ENCODE assay signal across 8 cellular contexts in the genomic region with DNA sequence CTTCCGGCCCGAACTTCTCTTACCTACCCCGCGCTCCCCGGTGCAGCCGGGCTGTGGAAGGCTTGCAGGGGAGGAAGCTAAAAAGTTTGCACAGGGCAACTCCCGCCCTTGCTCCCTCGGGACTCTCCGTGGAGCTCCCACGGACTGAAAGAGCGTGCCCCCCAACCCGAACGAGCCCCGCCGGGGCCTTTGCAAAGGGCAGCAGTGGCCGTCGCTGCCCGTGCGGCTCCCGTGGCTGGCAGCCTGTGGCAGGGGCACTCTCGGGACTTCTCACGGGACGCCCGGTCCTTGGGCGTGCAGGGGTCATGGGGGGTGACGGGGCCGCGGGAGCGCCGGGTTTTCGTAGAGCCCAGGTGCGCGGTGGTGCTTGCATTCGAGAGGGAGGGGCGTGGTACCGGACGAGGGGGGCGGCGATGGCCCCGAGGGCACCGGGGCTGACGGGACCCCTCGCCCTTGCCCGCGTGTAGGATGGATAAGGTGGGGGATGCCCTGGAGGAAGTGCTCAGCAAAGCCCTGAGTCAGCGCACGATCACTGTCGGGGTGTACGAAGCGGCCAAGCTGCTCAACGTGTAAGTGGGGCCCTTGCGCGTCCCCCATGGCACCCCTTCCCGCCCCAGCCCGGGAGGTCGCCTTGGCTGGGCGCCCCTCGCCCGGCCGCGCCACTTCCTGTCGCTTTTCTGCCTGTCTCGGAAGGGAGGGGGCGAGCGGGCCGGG. TPM values are rescaled to one million over a fixed set of nuclear protein-coding genes. Genes with fewer than 3 reads are reported as not detected.
DNase-seq lines count a peak whose midpoint lies in the region; ATAC-seq and TF ChIP-seq lines count a peak whose summit lies in the region.

No MANE protein-coding gene starts in this region.

- CTCF ChIA-PET in Caco-2 (lab: Charles Lee) (interaction anchor here (0.6 to 1.9 kb wide), 13 partner anchors 10 to 190 kb away, joined by 3 to 10 read pairs (median 5); no protein-coding TSS in a partner anchor), activated B cell treated with CpG ODN at 0.5 μM for 24 hours (lab: Charles Lee) (interaction anchor here (3.8 kb wide), 1 partner anchor 75 kb away, joined by 17 read pairs; no protein-coding TSS in a partner anchor)

- DNase-seq in Caco-2, result peak; percentile 40 to 55
- peak; percentile 52 for DNase-seq in activated B cell treated with CpG ODN at 0.5 μM for 24 hours
- DNase-seq in central memory CD8-positive, alpha-beta T cell (ENCODE audit: low spot score in 2 of 2), result peak; percentile 36 to 46
- DNase-seq in left lung, result peak; percentile 68 to 90
- peak; percentile 42 to 51 for DNase-seq in stimulated activated CD4-positive, alpha-beta T cell treated with anti-CD3 and anti-CD28 coated beads, Interleukin-4, amount 100 ng/mL, for 48 hours (ENCODE audit: low read depth in 2 of 2)
- DNase-seq in amniotic stem cell (lab: John Stamatoyannopoulos, UW), result no peak

- H3K4me3 ChIP-seq in Caco-2 (ENCODE audit: low read depth, low read length), result peak overlapping the region; percentile 89
- H3K4me3 ChIP-seq in left lung, result peak overlapping the region; percentile 86 to 98

- POLR2A ChIA-PET in Caco-2 (lab: Charles Lee), result interaction anchor here (0.6 to 2.0 kb wide), 16 partner anchors 15 to 153 kb away, joined by 3 to 23 read pairs (median 6); no protein-coding TSS in a partner anchor
- POLR2A ChIA-PET in activated B cell treated with CpG ODN at 0.5 μM for 24 hours (lab: Charles Lee), result interaction anchor here (0.7 to 3.2 kb wide), 10 partner anchors 9 to 755 kb away, joined by 3 to 20 read pairs (median 6); partner anchors contain the start of genes SERBP1 and SLC35D1

- no TSS peak for BruUV-seq in Caco-2 (replicated peaks; lab: Mats Ljungman, UMichigan)

- peaks cover 54% of the 10 kb centered on the region for H3K36me3 Mint-ChIP-seq in Caco-2 (ENCODE audit: insufficient read depth, unreplicated experiment)
- H3K36me3 Mint-ChIP-seq in IgD-negative memory B cell, result peaks cover 4% of the 10 kb centered on the region
- peaks cover 14% of the 10 kb centered on the region for H3K36me3 Mint-ChIP-seq in activated B cell treated with CpG ODN at 0.5 μM for 24 hours (ENCODE audit: low read depth)
- H3K36me3 Mint-ChIP-seq in central memory CD8-positive, alpha-beta T cell (ENCODE audit: insufficient read depth), result peaks cover 11% of the 10 kb centered on the region

- H3K9me3 ChIP-seq in Caco-2, result no peaks in the 10 kb centered on the region
- no peaks in the 10 kb centered on the region for H3K9me3 ChIP-seq in left lung

- H3K27me3 ChIP-seq in Caco-2 (replicated peaks; ENCODE audit: control insufficient read depth, insufficient read depth, low read length) (no peaks in the 10 kb centered on the region), left lung (no peaks in the 10 kb centered on the region)

- intact Hi-C loops in Caco-2 (cut with micrococcal nuclease; ENCODE audit: unreplicated experiment), result loop anchor here (1.0 to 5.0 kb wide), 7 partner anchors 15 to 150 kb away; no protein-coding TSS in a partner anchor
- intact Hi-C loops in activated B cell treated with CpG ODN at 0.5 μM for 24 hours (cut with micrococcal nuclease), result loop anchor here (1.0 to 10.0 kb wide), 11 partner anchors 8 to 1411 kb away; partner anchors contain the start of genes SERBP1 and SLC35D1
- intact Hi-C loops in left lung (cut with DNase I), result loop anchor here in 1 of 2 donors (5.0 kb wide), 1 partner anchor 72 kb away; no protein-coding TSS in a partner anchor

- peak overlapping the region; percentile 94 to 97 for H3K27ac ChIP-seq in left lung

- ATAC-seq in GM21381 (IDR thresholded peaks at IDR 0.05; ENCODE audit: unreplicated experiment), result peak; percentile 10
- ATAC-seq in activated B cell treated with CpG ODN at 0.5 μM for 24 hours (ENCODE audit: low read depth), result peak; percentile 11
- peak; percentile 29 for ATAC-seq in central memory CD8-positive, alpha-beta T cell (replicated peaks; ENCODE audit: extremely low read depth, poor library complexity, severe bottlenecking)
- peak; percentile 27 for ATAC-seq in left lung

- H3K4me3 Mint-ChIP-seq in Caco-2 (ENCODE audit: unreplicated experiment), result peak overlapping the region; percentile 82
- H3K4me3 Mint-ChIP-seq in IgD-negative memory B cell, result peak overlapping the region; percentile 97 to 99 (median 98)
- H3K4me3 Mint-ChIP-seq in activated B cell treated with CpG ODN at 0.5 μM for 24 hours, result peak overlapping the region; percentile 95
- peak overlapping the region; percentile 85 for H3K4me3 Mint-ChIP-seq in central memory CD8-positive, alpha-beta T cell

- H3K36me3 ChIP-seq in Caco-2 (ENCODE audit: control insufficient read depth, insufficient read depth, low read length) (peaks cover 1% of the 10 kb centered on the region), left lung (peaks cover 0 to 25% of the 10 kb centered on the region in 2 donors)

- H3K27me3 Mint-ChIP-seq in Caco-2 (ENCODE audit: insufficient read depth, unreplicated experiment), result no peaks in the 10 kb centered on the region
- no peaks in the 10 kb centered on the region for H3K27me3 Mint-ChIP-seq in IgD-negative memory B cell
- H3K27me3 Mint-ChIP-seq in activated B cell treated with CpG ODN at 0.5 μM for 24 hours, result no peaks in the 10 kb centered on the region
- no peaks in the 10 kb centered on the region for H3K27me3 Mint-ChIP-seq in central memory CD8-positive, alpha-beta T cell

- TF ChIP-seq CTCF in Caco-2 (IDR thresholded peaks at IDR 0.05; ENCODE audit: insufficient read depth in 1 of 2, low read depth in 1 of 2, low read length in 1 of 2, severe bottlenecking in 1 of 2, unreplicated experiment in 1 of 2) (no peak), activated B cell treated with CpG ODN at 0.5 μM for 24 hours (IDR thresholded peaks at IDR 0.05) (no peak), left lung (IDR thresholded peaks at IDR 0.05) (no peak)

- peak overlapping the region; percentile 94 for H3K27ac Mint-ChIP-seq in Caco-2 (ENCODE audit: unreplicated experiment)
- H3K27ac Mint-ChIP-seq in IgD-negative memory B cell, result peak overlapping the region in 2 of 3 donors; percentile 87 to 97
- peak overlapping the region; percentile 81 for H3K27ac Mint-ChIP-seq in activated B cell treated with CpG ODN at 0.5 μM for 24 hours
- peak overlapping the region; percentile 94 for H3K27ac Mint-ChIP-seq in central memory CD8-positive, alpha-beta T cell (ENCODE audit: low read depth)

- H3K4me1 Mint-ChIP-seq in Caco-2 (ENCODE audit: low read depth, unreplicated experiment) (peaks cover 12% of the 10 kb centered on the region), IgD-negative memory B cell (peaks cover 23 to 26% (median 26%) of the 10 kb centered on the region in 3 donors), activated B cell treated with CpG ODN at 0.5 μM for 24 hours (peaks cover 38% of the 10 kb centered on the region)
- peaks cover 24% of the 10 kb centered on the region for H3K4me1 Mint-ChIP-seq in central memory CD8-positive, alpha-beta T cell

- H3K9me3 Mint-ChIP-seq in Caco-2 (ENCODE audit: unreplicated experiment) (no peaks in the 10 kb centered on the region), IgD-negative memory B cell (no peaks in the 10 kb centered on the region), activated B cell treated with CpG ODN at 0.5 μM for 24 hours (no peaks in the 10 kb centered on the region)
- no peaks in the 10 kb centered on the region for H3K9me3 Mint-ChIP-seq in central memory CD8-positive, alpha-beta T cell

- H3K4me1 ChIP-seq in Caco-2, result peaks cover 51% of the 10 kb centered on the region
- peaks cover 12 to 56% of the 10 kb centered on the region in 2 donors for H3K4me1 ChIP-seq in left lung

RNA-seq across cellular contexts. Expression of gene GADD45A, which starts 0.7 kb away (rescaled TPM):
- total RNA-seq in Caco-2 (2022) (58.6 and 59.0 TPM in 2 replicates), activated B cell treated with CpG ODN at 0.5 μM for 24 hours (8.3 and 8.7 TPM in 2 replicates), left lung (10 to 100 TPM; 29.1 to 30.9 TPM)
- 21.0 TPM for polyA plus RNA-seq in IgD-negative memory B cell
